In genomic region chr1:52867060-52867845, GRCh38 we compare ENCODE assay signal across 11 cellular contexts. TPM values are rescaled to one million over a fixed set of nuclear protein-coding genes. Genes with fewer than 3 reads are reported as not detected.
DNase-seq lines count a peak whose midpoint lies in the region; ATAC-seq and TF ChIP-seq lines count a peak whose summit lies in the region.
"Had no signal": no experiment of that assay in that cellular context is flagged by ENCODE, and none has a peak within 500 bp of the region (broad histone marks: within the 10 kb centered on the region; RNA-seq: fewer than 3 reads in every experiment).

No MANE protein-coding gene starts in this region.

- DNase-seq in activated naive CD8-positive, alpha-beta T cell treated with anti-CD3 and anti-CD28 coated beads, Interleukin-2, amount 50 U/mL, for 24 hours = no peak
- no peak for DNase-seq in activated naive CD8-positive, alpha-beta T cell treated with anti-CD3 and anti-CD28 coated beads for 36 hours
- DNase-seq in thyroid gland (no peak), H4 (ENCODE audit: low spot score) (no peak), COLO668 (lab: John Stamatoyannopoulos, UW; ENCODE audit: unreplicated experiment) (no peak), NCI-H1105 treated with DMSO at 0.1 percent for 48 hours (lab: John Stamatoyannopoulos, UW) (no peak)
- DNase-seq: activated naive CD4-positive, alpha-beta T cell treated with anti-CD3 and anti-CD28 coated beads, Interleukin-2, amount 50 U/mL, for 16 hours; NCI-H1694 treated with DMSO at 0.1 percent for 48 hours had no signal

- no peak overlapping the region for H3K27ac Mint-ChIP-seq in activated naive CD8-positive, alpha-beta T cell treated with anti-CD3 and anti-CD28 coated beads, Interleukin-2, amount 50 U/mL, for 24 hours
- no peak overlapping the region for H3K27ac Mint-ChIP-seq in activated naive CD8-positive, alpha-beta T cell treated with anti-CD3 and anti-CD28 coated beads for 36 hours

- H3K9me3 Mint-ChIP-seq in activated naive CD8-positive, alpha-beta T cell treated with anti-CD3 and anti-CD28 coated beads, Interleukin-2, amount 50 U/mL, for 24 hours = no peaks in the 10 kb centered on the region
- H3K9me3 Mint-ChIP-seq in activated naive CD8-positive, alpha-beta T cell treated with anti-CD3 and anti-CD28 coated beads for 36 hours = no peaks in the 10 kb centered on the region

- H3K9me3 ChIP-seq in thyroid gland = no peaks in the 10 kb centered on the region

- no peak overlapping the region for H3K4me3 ChIP-seq in thyroid gland (replicated peaks in 1 of 3)
- H3K4me3 ChIP-seq: skin epidermis had no signal

- peaks cover 7% of the 10 kb centered on the region for H3K27me3 Mint-ChIP-seq in activated naive CD8-positive, alpha-beta T cell treated with anti-CD3 and anti-CD28 coated beads, Interleukin-2, amount 50 U/mL, for 24 hours
- peaks cover 5% of the 10 kb centered on the region for H3K27me3 Mint-ChIP-seq in activated naive CD8-positive, alpha-beta T cell treated with anti-CD3 and anti-CD28 coated beads for 36 hours

- TF ChIP-seq POLR2A in thyroid gland (IDR thresholded peaks at IDR 0.05) = no peak

- H3K4me1 ChIP-seq in thyroid gland = peaks cover 11 to 16% of the 10 kb centered on the region in 2 donors

- H3K36me3 ChIP-seq in thyroid gland = no peaks in the 10 kb centered on the region

- WGBS in thyroid gland, 2 donors = 22 to 50% methylated on average over 2 of the region's 2 CpGs

- ATAC-seq in activated naive CD8-positive, alpha-beta T cell treated with anti-CD3 and anti-CD28 coated beads, Interleukin-2, amount 50 U/mL, for 24 hours = peak; percentile 52
- ATAC-seq in HG02642 (IDR thresholded peaks at IDR 0.05; ENCODE audit: poor library complexity, unreplicated experiment) (peak; percentile 89), HG03575 (IDR thresholded peaks at IDR 0.05; ENCODE audit: extremely low read depth, insufficient number of reproducible peaks, low FRiP score, unreplicated experiment) (peak; percentile 78)

- H3K36me3 Mint-ChIP-seq in activated naive CD8-positive, alpha-beta T cell treated with anti-CD3 and anti-CD28 coated beads, Interleukin-2, amount 50 U/mL, for 24 hours (ENCODE audit: low read depth) = no peaks in the 10 kb centered on the region
- no peaks in the 10 kb centered on the region for H3K36me3 Mint-ChIP-seq in activated naive CD8-positive, alpha-beta T cell treated with anti-CD3 and anti-CD28 coated beads for 36 hours

- no peaks in the 10 kb centered on the region for H3K27me3 ChIP-seq in thyroid gland

- no peak for TF ChIP-seq CTCF in thyroid gland (IDR thresholded peaks at IDR 0.05)

- peak overlapping the region; percentile 23 to 74 (median 68) for H3K27ac ChIP-seq in thyroid gland
- H3K27ac ChIP-seq: skin epidermis had no signal

- no peaks in the 10 kb centered on the region for H3K4me1 Mint-ChIP-seq in activated naive CD8-positive, alpha-beta T cell treated with anti-CD3 and anti-CD28 coated beads, Interleukin-2, amount 50 U/mL, for 24 hours
- H3K4me1 Mint-ChIP-seq in activated naive CD8-positive, alpha-beta T cell treated with anti-CD3 and anti-CD28 coated beads for 36 hours = no peaks in the 10 kb centered on the region

- intact Hi-C loops in thyroid gland (cut with DNase I) = no loop called here

- H3K4me3 Mint-ChIP-seq in activated naive CD8-positive, alpha-beta T cell treated with anti-CD3 and anti-CD28 coated beads, Interleukin-2, amount 50 U/mL, for 24 hours = no peak overlapping the region
- no peak overlapping the region for H3K4me3 Mint-ChIP-seq in activated naive CD8-positive, alpha-beta T cell treated with anti-CD3 and anti-CD28 coated beads for 36 hours

RNA-seq across cellular contexts. Expression of gene ZYG11A, which starts 24.7 kb away (rescaled TPM):
- total RNA-seq in activated naive CD8-positive, alpha-beta T cell treated with anti-CD3 and anti-CD28 coated beads for 36 hours = under 1 TPM; 0.19 to 0.20 TPM
- 1 to 10 TPM; 4.0 to 9.3 (median 5.9) TPM for total RNA-seq in thyroid gland
- 3.1 and 4.5 TPM in 2 replicates for total RNA-seq in H4 (2014; rRNA removed; shearing (Covaris generic))

RNA-seq across cellular contexts. Expression of gene ECHDC2, which starts 54.3 kb away (rescaled TPM):
- total RNA-seq in activated naive CD8-positive, alpha-beta T cell treated with anti-CD3 and anti-CD28 coated beads for 36 hours = 10 to 100 TPM; 28.5 to 29.1 TPM
- total RNA-seq in thyroid gland = 100 to 1,000 TPM; 153 to 217 (median 187) TPM
- total RNA-seq in H4 (2014; rRNA removed; shearing (Covaris generic)) = 7.3 and 13.3 TPM in 2 replicates

RNA-seq across cellular contexts. Expression of gene SCP2, which starts 59.8 kb away (rescaled TPM):
- 10 to 100 TPM; 63.9 to 66.2 TPM for total RNA-seq in activated naive CD8-positive, alpha-beta T cell treated with anti-CD3 and anti-CD28 coated beads for 36 hours
- total RNA-seq in thyroid gland = 100 to 1,000 TPM; 114 to 181 (median 164) TPM
- 213 and 252 TPM in 2 replicates for total RNA-seq in H4 (2014; rRNA removed; shearing (Covaris generic))

Comparison
In these comparisons a context has a peak if more than half of its experiments do, and no peak if none do; other contexts are left out.
1. RNA of gene ECHDC2, which starts 54.3 kb away (total RNA-seq): 153 to 217 TPM in thyroid gland; 28.5 to 29.1 TPM in activated naive CD8-positive, alpha-beta T cell treated with anti-CD3 and anti-CD28 coated beads for 36 hours and 7.3 to 13.3 TPM in H4; every median in the first group is over 4 times any median in the second.
2. Peak in every context shown above with its lines, with median percentiles within 50 percentile points of each other: ATAC-seq.